Comparison of ENCODE assay signal across 11 cellular contexts in genomic region chr17:17765921-17766320, GRCh38.
DNase-seq lines count a peak whose midpoint lies in the region; ATAC-seq and TF ChIP-seq lines count a peak whose summit lies in the region.
"Had no signal": no experiment of that assay in that cellular context is flagged by ENCODE, and none has a peak within 500 bp of the region (broad histone marks: within the 10 kb centered on the region; RNA-seq: fewer than 3 reads in every experiment).

No MANE protein-coding gene starts in this region.

- ATAC-seq in HG02798 (IDR thresholded peaks at IDR 0.05; ENCODE audit: poor library complexity, unreplicated experiment) (peak; percentile 12), T-helper 17 cell (no peak)
- no peak for ATAC-seq in stimulated activated memory B cell treated with anti-CD40 and anti-IgM and Interleukin-4, amounts not matched to agents 10 μg/mL and 1 μg/mL and 100 μg/mL, for 72 hours

- no peaks in the 10 kb centered on the region for H3K9me3 ChIP-seq in T-helper 17 cell (ENCODE audit: control insufficient read depth, low read length, poor library complexity, severe bottlenecking)
- no peaks in the 10 kb centered on the region for H3K9me3 ChIP-seq in iPS-20b (ENCODE audit: insufficient read depth, low read depth, low read length)
- H3K9me3 ChIP-seq in PC-9 (ENCODE audit: insufficient read depth, low read depth) = no peaks in the 10 kb centered on the region
- H3K9me3 ChIP-seq: right atrium auricular region had no signal

- no peaks in the 10 kb centered on the region for H3K9me3 Mint-ChIP-seq in stimulated activated memory B cell treated with anti-CD40 and anti-IgM and Interleukin-4, amounts not matched to agents 10 μg/mL and 1 μg/mL and 100 μg/mL, for 72 hours
- H3K9me3 Mint-ChIP-seq in chondrocyte (ENCODE audit: low read depth) = no peaks in the 10 kb centered on the region

- no peak overlapping the region for H3K4me2 ChIP-seq in PC-9

- H2AFZ ChIP-seq in PC-9 = no peak overlapping the region

- H3K4me3 Mint-ChIP-seq in T-helper 17 cell (no peak overlapping the region), chondrocyte (ENCODE audit: unreplicated experiment) (no peak overlapping the region)
- H3K4me3 Mint-ChIP-seq in stimulated activated memory B cell treated with anti-CD40 and anti-IgM and Interleukin-4, amounts not matched to agents 10 μg/mL and 1 μg/mL and 100 μg/mL, for 72 hours = peak overlapping the region; percentile 14

- H3K4me1 ChIP-seq in iPS-20b (ENCODE audit: insufficient read depth, low read length) (no peaks in the 10 kb centered on the region), PC-9 (replicated peaks; ENCODE audit: insufficient read depth) (no peaks in the 10 kb centered on the region)

- CTCF ChIA-PET in PC-9 (lab: Charles Lee) = no interaction called here

- H3K36me3 ChIP-seq in iPS-20b (ENCODE audit: insufficient read depth, low read depth, low read length) = no peaks in the 10 kb centered on the region
- 0 out of 2 replicates have a peak, but pooled peaks cover 6% of the 10 kb centered on the region for H3K36me3 ChIP-seq in PC-9 (ENCODE audit: low read depth)
- H3K36me3 ChIP-seq: right atrium auricular region had no signal

- no peaks in the 10 kb centered on the region for H3K9me2 ChIP-seq in PC-9 (ENCODE audit: insufficient read depth)

- H3K4me3 ChIP-seq in iPS-20b (ENCODE audit: low read length) (no peak overlapping the region), PC-9 (no peak overlapping the region)
- H3K4me3 ChIP-seq: right atrium auricular region had no signal

- H3K27ac ChIP-seq in iPS-20b (ENCODE audit: low read length) (no peak overlapping the region), PC-9 (no peak overlapping the region)

- H3K27me3 Mint-ChIP-seq in T-helper 17 cell (no peaks in the 10 kb centered on the region), chondrocyte (ENCODE audit: low read depth) (no peaks in the 10 kb centered on the region)
- H3K27me3 Mint-ChIP-seq in stimulated activated memory B cell treated with anti-CD40 and anti-IgM and Interleukin-4, amounts not matched to agents 10 μg/mL and 1 μg/mL and 100 μg/mL, for 72 hours = no peaks in the 10 kb centered on the region

- peaks cover 10% of the 10 kb centered on the region for H3K4me1 Mint-ChIP-seq in T-helper 17 cell
- H3K4me1 Mint-ChIP-seq in stimulated activated memory B cell treated with anti-CD40 and anti-IgM and Interleukin-4, amounts not matched to agents 10 μg/mL and 1 μg/mL and 100 μg/mL, for 72 hours = peaks cover 50% of the 10 kb centered on the region
- H3K4me1 Mint-ChIP-seq in chondrocyte (ENCODE audit: low read depth) = peaks cover 52% of the 10 kb centered on the region

- no peak for DNase-seq in T-helper 17 cell
- no peak for DNase-seq in chondrocyte (ENCODE audit: low spot score)
- no peak for DNase-seq in NCI-H2029 (lab: John Stamatoyannopoulos, UW)
- no peak for DNase-seq in PC-9
- no peak for DNase-seq in GM20000 (ENCODE audit: low spot score)
- DNase-seq: activated gamma-delta T cell, NCI-H2171 had no signal

- H3K27me3 ChIP-seq in iPS-20b (ENCODE audit: insufficient read depth, low read length) = no peaks in the 10 kb centered on the region
- H3K27me3 ChIP-seq in PC-9 (ENCODE audit: insufficient read depth, low read depth) = no peaks in the 10 kb centered on the region
- H3K27me3 ChIP-seq: right atrium auricular region had no signal

- TF ChIP-seq CTCF in chondrocyte (IDR thresholded peaks at IDR 0.05) (no peak), PC-9 (conservative IDR thresholded peaks at IDR 0.05) (no peak), GM20000 (IDR thresholded peaks at IDR 0.05; ENCODE audit: extremely low read depth, missing control alignments) (no peak)

- H3K27ac Mint-ChIP-seq in T-helper 17 cell (peak overlapping the region; percentile 83), chondrocyte (ENCODE audit: unreplicated experiment) (no peak overlapping the region)
- H3K27ac Mint-ChIP-seq in stimulated activated memory B cell treated with anti-CD40 and anti-IgM and Interleukin-4, amounts not matched to agents 10 μg/mL and 1 μg/mL and 100 μg/mL, for 72 hours = peak overlapping the region; percentile 97

- peaks cover 87% of the 10 kb centered on the region for H4K20me1 ChIP-seq in PC-9 (ENCODE audit: insufficient read depth)

- H3F3A ChIP-seq in PC-9 (ENCODE audit: insufficient read depth, low read depth) = peaks cover 21% of the 10 kb centered on the region; the same call in 1 of the 2 replicates

- BruUV-seq in PC-9 (replicated peaks; lab: Mats Ljungman, UMichigan) = no TSS peak

- no peaks in the 10 kb centered on the region for H3K36me3 Mint-ChIP-seq in T-helper 17 cell (ENCODE audit: low read depth)
- H3K36me3 Mint-ChIP-seq in stimulated activated memory B cell treated with anti-CD40 and anti-IgM and Interleukin-4, amounts not matched to agents 10 μg/mL and 1 μg/mL and 100 μg/mL, for 72 hours = peaks cover 5% of the 10 kb centered on the region
- peaks cover 2% of the 10 kb centered on the region for H3K36me3 Mint-ChIP-seq in chondrocyte (ENCODE audit: low read depth)

- POLR2A ChIA-PET in PC-9 (lab: Charles Lee; ENCODE audit: unreplicated experiment) = interaction anchor here (0.5 kb wide), 1 partner anchor 374 kb away, joined by 4 read pairs; no protein-coding TSS in a partner anchor

- 0 out of 2 replicates have a peak overlapping the region, but pooled peaks have one; percentile 26 for H3K9ac ChIP-seq in iPS-20b (ENCODE audit: low read depth, low read length)

- H3K79me2 ChIP-seq in PC-9 (ENCODE audit: low read depth) = peaks cover 63% of the 10 kb centered on the region

- intact Hi-C loops in PC-9 (cut with micrococcal nuclease; ENCODE audit: unreplicated experiment) = no loop called here
